Comparison of ENCODE assay signal across 12 cellular contexts in genomic region chr6:80607814-80608391, GRCh38.
DNase-seq lines count a peak whose midpoint lies in the region; ATAC-seq, FAIRE-seq and TF ChIP-seq lines count a peak whose summit lies in the region.
"Had no signal": no experiment of that assay in that cellular context is flagged by ENCODE, and none has a peak within 500 bp of the region (broad histone marks: within the 10 kb centered on the region; RNA-seq: fewer than 3 reads in every experiment).

No MANE protein-coding gene starts in this region.

- no peak overlapping the region for H3K4me3 ChIP-seq in SJSA1
- H3K4me3 ChIP-seq in trophoblast cell (ENCODE audit: low read depth, low read length) = no peak overlapping the region
- H3K4me3 ChIP-seq: dorsolateral prefrontal cortex, stomach had no signal

- no peaks in the 10 kb centered on the region for H3K79me2 ChIP-seq in trophoblast cell (ENCODE audit: control insufficient read depth, insufficient read depth, low read length, poor library complexity)

- in situ Hi-C loops in G401 (cut with HindIII; ENCODE audit: low sequenced_read_pairs) = no loop called here

- no peak overlapping the region for H2BK12ac ChIP-seq in trophoblast cell (ENCODE audit: low read length)

- no peak overlapping the region for H4K8ac ChIP-seq in trophoblast cell (ENCODE audit: low read depth, low read length)

- H3K79me1 ChIP-seq in trophoblast cell (ENCODE audit: low read length) = no peaks in the 10 kb centered on the region

- H2AFZ ChIP-seq in trophoblast cell (ENCODE audit: insufficient read depth, low read length, poor library complexity) = no peak overlapping the region

- H3K36me3 ChIP-seq in SJSA1 (peaks cover 3% of the 10 kb centered on the region; the same call in 1 of the 2 replicates), trophoblast cell (ENCODE audit: control insufficient read depth in 1 of 2, insufficient read depth in 2 of 2, low read length in 2 of 2) (no peaks in the 10 kb centered on the region)
- H3K36me3 ChIP-seq: stomach had no signal

- FAIRE-seq in frontal cortex (lab: Jason Lieb, UNC) = no peak

- DNase-seq in G401 (ENCODE audit: low spot score) (peak; percentile 85), SJSA1 (ENCODE audit: low read depth in 1 of 2, low spot score in 2 of 2) (peak; percentile 73 to 81), foreskin keratinocyte (peak; percentile 64 to 81), trophoblast cell (peak; percentile 26 to 66), NCI-H146 (lab: John Stamatoyannopoulos, UW) (no peak), frontal cortex (ENCODE audit: low spot score in 2 of 2) (no peak), NCI-H1417 treated with DMSO at 0.1 percent for 48 hours (lab: John Stamatoyannopoulos, UW) (no peak)
- DNase-seq: activated CD4-positive, alpha-beta T cell treated with anti-CD3 and anti-CD28 coated beads for 4 hours; NCI-H2029 treated with DMSO at 0.1 percent for 48 hours; stomach had no signal

- H4K91ac ChIP-seq in trophoblast cell (ENCODE audit: low read depth, low read length) = no peak overlapping the region

- no peak overlapping the region for H2AK5ac ChIP-seq in trophoblast cell (ENCODE audit: low read length)

- no peak overlapping the region for H4K12ac ChIP-seq in trophoblast cell (ENCODE audit: low read depth, low read length)

- no peaks in the 10 kb centered on the region for H3K9me3 ChIP-seq in SJSA1 (replicated peaks)
- H3K9me3 ChIP-seq in trophoblast cell (ENCODE audit: insufficient read depth, low read depth, low read length) = peaks cover 6% of the 10 kb centered on the region

- H3K18ac ChIP-seq in trophoblast cell (ENCODE audit: low read length) = no peak overlapping the region

- H3K4me1 ChIP-seq in SJSA1 (replicated peaks) (peaks cover 52% of the 10 kb centered on the region), foreskin keratinocyte (peaks cover 40% of the 10 kb centered on the region), trophoblast cell (ENCODE audit: control insufficient read depth in 1 of 2, insufficient read depth in 2 of 2, low read length in 2 of 2) (peaks cover 0 to 1% of the 10 kb centered on the region in 2 experiments)

- H2BK120ac ChIP-seq in trophoblast cell (ENCODE audit: insufficient read depth, low read length, poor library complexity) = no peak overlapping the region

- peak overlapping the region; percentile 87 for H3K27ac ChIP-seq in SJSA1
- peak overlapping the region; percentile 53 for H3K27ac ChIP-seq in foreskin keratinocyte
- no peak overlapping the region for H3K27ac ChIP-seq in trophoblast cell (ENCODE audit: low read depth, low read length)

- H3K14ac ChIP-seq in trophoblast cell (ENCODE audit: low read length) = no peak overlapping the region

- H3K23ac ChIP-seq in trophoblast cell (ENCODE audit: low read length) = no peak overlapping the region

- ATAC-seq in foreskin keratinocyte (peak; percentile 92), GM18868 (IDR thresholded peaks at IDR 0.05; ENCODE audit: unreplicated experiment) (no peak)

- no CpG with 5 or more reads among the region's 4 CpGs for WGBS in trophoblast cell (ENCODE audit: extremely low coverage, insufficient coverage, insufficient read length)

- no peak overlapping the region for H3K4ac ChIP-seq in trophoblast cell (ENCODE audit: low read depth, low read length)

- TF ChIP-seq CTCF in foreskin keratinocyte (conservative IDR thresholded peaks at IDR 0.05) = no peak

- H3K27me3 ChIP-seq in SJSA1 (replicated peaks) (no peaks in the 10 kb centered on the region), foreskin keratinocyte (no peaks in the 10 kb centered on the region), trophoblast cell (ENCODE audit: insufficient read depth, low read length) (no peaks in the 10 kb centered on the region)
- H3K27me3 ChIP-seq: stomach had no signal

- H3K4me2 ChIP-seq in trophoblast cell (ENCODE audit: low read length) = no peak overlapping the region

- no peak overlapping the region for H3K9ac ChIP-seq in trophoblast cell (ENCODE audit: low read length)

- H2BK5ac ChIP-seq in trophoblast cell (ENCODE audit: low read depth, low read length, poor library complexity) = no peak overlapping the region

Comparison
In these comparisons a context has a peak if more than half of its experiments do, and no peak if none do; other contexts are left out.
1. DNase-seq: peak in G401 (single experiment), SJSA1 (2 of 2), foreskin keratinocyte (2 of 2) and trophoblast cell (2 of 2); none in NCI-H146 (single experiment), frontal cortex (0 of 2) and NCI-H1417 treated with DMSO at 0.1 percent for 48 hours (single experiment).